9 cellular contexts compared by ENCODE assay signal in genomic region chr1:81681570-81681969, GRCh38.
DNase-seq lines count a peak whose midpoint lies in the region; ATAC-seq and TF ChIP-seq lines count a peak whose summit lies in the region.
"Had no signal": no experiment of that assay in that cellular context is flagged by ENCODE, and none has a peak within 500 bp of the region (broad histone marks: within the 10 kb centered on the region; RNA-seq: fewer than 3 reads in every experiment).

No MANE protein-coding gene starts in this region.

- peaks cover 24% of the 10 kb centered on the region for H3K36me3 Mint-ChIP-seq in nephron progenitor cell (ENCODE audit: low read depth)

- ATAC-seq in GM18499 (IDR thresholded peaks at IDR 0.05; ENCODE audit: insufficient read depth, unreplicated experiment): peak; percentile 74
- ATAC-seq in HG02763 (IDR thresholded peaks at IDR 0.05; ENCODE audit: unreplicated experiment): no peak
- ATAC-seq in HG03045 (IDR thresholded peaks at IDR 0.05; ENCODE audit: unreplicated experiment): no peak

- no peak overlapping the region for H3K4me3 ChIP-seq in choroid plexus epithelial cell (ENCODE audit: low read depth, low read length)

- peak overlapping the region; percentile 15 for H3K27ac Mint-ChIP-seq in nephron progenitor cell

- no peaks in the 10 kb centered on the region for H3K27me3 Mint-ChIP-seq in nephron progenitor cell (ENCODE audit: low read depth, poor library complexity)

- peaks cover 52% of the 10 kb centered on the region for H3K4me1 Mint-ChIP-seq in nephron progenitor cell

- DNase-seq in NAMALWA (ENCODE audit: low spot score): peak; percentile 86
- DNase-seq in choroid plexus epithelial cell (ENCODE audit: low read depth): peak; percentile 54
- no peak for DNase-seq in nephron progenitor cell
- no peak for DNase-seq in DMS114 treated with DMSO at 0.1 percent for 48 hours (lab: John Stamatoyannopoulos, UW; ENCODE audit: unreplicated experiment)
- DNase-seq in NCI-H510A treated with DMSO at 0.1 percent for 48 hours (lab: John Stamatoyannopoulos, UW): no peak
- DNase-seq: NCI-H526 had no signal

- H3K9me3 Mint-ChIP-seq in nephron progenitor cell: peaks cover 31% of the 10 kb centered on the region

- no peak for TF ChIP-seq CTCF in choroid plexus epithelial cell (conservative IDR thresholded peaks at IDR 0.05; ENCODE audit: low read depth, low read length)
- no peak for TF ChIP-seq CTCF in nephron progenitor cell (IDR thresholded peaks at IDR 0.05)

- H3K4me3 Mint-ChIP-seq in nephron progenitor cell: no peak overlapping the region

Comparison
In these comparisons a context has a peak if more than half of its experiments do, and no peak if none do; other contexts are left out.
1. DNase-seq: peak in NAMALWA (single experiment) and choroid plexus epithelial cell (single experiment); none in nephron progenitor cell (single experiment), DMS114 treated with DMSO at 0.1 percent for 48 hours (single experiment) and NCI-H510A treated with DMSO at 0.1 percent for 48 hours (single experiment).